ENCODE assay signal across 9 cellular contexts in the genomic region with DNA sequence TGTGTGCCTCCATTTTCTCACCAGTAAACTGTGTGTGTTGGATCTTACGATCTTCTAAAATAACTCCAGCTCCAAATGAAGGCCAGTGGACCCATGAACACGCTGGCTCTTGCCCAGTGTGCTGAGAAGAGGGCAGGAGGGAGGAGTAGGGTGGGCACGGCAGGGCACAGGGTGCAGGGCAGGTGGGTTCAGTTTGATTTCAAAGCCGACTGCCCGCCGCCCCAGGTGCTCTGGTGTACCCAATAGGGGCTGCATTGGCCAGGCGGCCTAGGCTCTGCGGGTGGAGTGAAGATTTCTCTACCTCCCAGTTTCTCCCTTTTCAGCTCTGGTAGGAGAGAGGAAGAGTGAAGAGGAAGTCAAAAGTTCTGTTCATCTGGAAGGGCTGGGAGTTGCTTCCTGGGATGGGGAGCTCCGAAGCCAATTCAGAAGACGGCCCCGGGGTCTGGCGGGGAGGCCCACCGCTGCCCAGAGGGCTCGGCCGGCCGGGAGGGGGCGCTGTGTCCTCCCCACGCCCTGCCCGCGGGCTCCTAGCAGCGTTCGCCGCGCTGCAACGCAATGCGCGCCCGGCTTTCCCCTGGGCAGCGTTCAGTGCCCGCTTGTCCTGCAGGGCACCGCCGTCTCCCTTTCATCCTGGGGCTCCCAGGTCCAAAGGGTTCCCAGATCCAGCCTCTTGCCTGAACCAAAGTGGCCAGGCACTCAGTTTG. TPM values are rescaled to one million over a fixed set of nuclear protein-coding genes. Genes with fewer than 3 reads are reported as not detected.
DNase-seq lines count a peak whose midpoint lies in the region; ATAC-seq and TF ChIP-seq lines count a peak whose summit lies in the region.
"Had no signal": no experiment of that assay in that cellular context is flagged by ENCODE, and none has a peak within 500 bp of the region (broad histone marks: within the 10 kb centered on the region; RNA-seq: fewer than 3 reads in every experiment).

No MANE protein-coding gene starts in this region.

- no peaks in the 10 kb centered on the region for H3K9me3 Mint-ChIP-seq in HFFc6

- POLR2A ChIA-PET in A673 (lab: Charles Lee; ENCODE audit: low non-redundant PET), result no interaction called here

- H3K36me3 Mint-ChIP-seq in HFFc6 (ENCODE audit: low read depth), result no peaks in the 10 kb centered on the region

- DNase-seq in A673 (ENCODE audit: low spot score), result peak; percentile 58
- no peak for DNase-seq in HFFc6
- DNase-seq in activated CD4-positive, alpha-beta T cell treated with anti-CD3 and anti-CD28 coated beads, Interleukin-2, amount 50 U/mL, for 1 hour, result peak; percentile 20
- no peak for DNase-seq in esophagus muscularis mucosa (ENCODE audit: extremely low spot score)
- peak in 1 of 5 donors; percentile 28 for DNase-seq in ovary
- DNase-seq in RKO (ENCODE audit: low spot score), result no peak

- ATAC-seq in GM18502 (IDR thresholded peaks at IDR 0.05; ENCODE audit: poor library complexity, unreplicated experiment) (no peak), GM21447 (IDR thresholded peaks at IDR 0.05; ENCODE audit: unreplicated experiment) (no peak)
- ATAC-seq: GM12878 had no signal

- H3K36me3 ChIP-seq in A673 (ENCODE audit: insufficient read depth, low read length, poor library complexity, severe bottlenecking), result no peaks in the 10 kb centered on the region
- H3K36me3 ChIP-seq in esophagus muscularis mucosa, result no peaks in the 10 kb centered on the region
- no peaks in the 10 kb centered on the region for H3K36me3 ChIP-seq in ovary

- peaks cover 52% of the 10 kb centered on the region for H3K27me3 Mint-ChIP-seq in HFFc6 (ENCODE audit: insufficient read depth)

- CTCF ChIA-PET in A673 (lab: Charles Lee), result interaction anchor here (1.0 kb wide), 1 partner anchor 151 kb away, joined by 6 read pairs; no protein-coding TSS in a partner anchor

- H3K4me3 Mint-ChIP-seq in HFFc6, result no peak overlapping the region; the same call in 1 of the 2 replicates

- H3K27ac ChIP-seq in A673 (ENCODE audit: low read depth, low read length, poor library complexity, severe bottlenecking), result no peak overlapping the region
- no peak overlapping the region for H3K27ac ChIP-seq in esophagus muscularis mucosa (replicated peaks in 1 of 4)
- H3K27ac ChIP-seq in ovary, result no peak overlapping the region

- H3K4me1 ChIP-seq in A673 (ENCODE audit: insufficient read depth, low read length, poor library complexity, severe bottlenecking) (no peaks in the 10 kb centered on the region), esophagus muscularis mucosa (peaks cover 21 to 28% (median 26%) of the 10 kb centered on the region in 4 donors), ovary (ENCODE audit: insufficient read depth) (peaks cover 15% of the 10 kb centered on the region)

- H3K4me1 Mint-ChIP-seq in HFFc6 (ENCODE audit: low read depth), result no peaks in the 10 kb centered on the region

- TF ChIP-seq EP300 in esophagus muscularis mucosa (IDR thresholded peaks at IDR 0.05) (no peak), ovary (IDR thresholded peaks at IDR 0.05) (no peak)

- BruUV-seq in A673 (replicated peaks; lab: Mats Ljungman, UMichigan), result no TSS peak

- intact Hi-C loops in A673 (cut with micrococcal nuclease; ENCODE audit: unreplicated experiment) (no loop called here), esophagus muscularis mucosa (cut with DNase I) (no loop called here), ovary (cut with DNase I) (no loop called here)

- H3K27me3 ChIP-seq in A673 (replicated peaks; ENCODE audit: insufficient read depth, low read depth, low read length, poor library complexity) (peaks cover 15% of the 10 kb centered on the region), esophagus muscularis mucosa (peaks cover 0 to 93% (median 24%) of the 10 kb centered on the region in 4 donors), ovary (no peaks in the 10 kb centered on the region)

- peak; percentile 59; the same call in 1 of the 2 replicates for TF ChIP-seq CTCF in A673 (conservative IDR thresholded peaks at IDR 0.05; ENCODE audit: low read depth, low read length)
- TF ChIP-seq CTCF in HFFc6 (IDR thresholded peaks at IDR 0.05), result peak; percentile 69
- peak; percentile 17 to 35 (median 33) for TF ChIP-seq CTCF in esophagus muscularis mucosa (IDR thresholded peaks at IDR 0.05)
- no peak for TF ChIP-seq CTCF in ovary (IDR thresholded peaks at IDR 0.05)

- WGBS in esophagus muscularis mucosa, result 41% methylated on average over 17 of the region's 32 CpGs
- 20 to 37% (median 21%) methylated on average over 28 to 32 of the region's 32 CpGs for WGBS in ovary, 3 donors

- no peaks in the 10 kb centered on the region for H3K9me3 ChIP-seq in A673 (ENCODE audit: low read depth, low read length, poor library complexity, severe bottlenecking)
- H3K9me3 ChIP-seq in esophagus muscularis mucosa, result no peaks in the 10 kb centered on the region
- no peaks in the 10 kb centered on the region for H3K9me3 ChIP-seq in ovary

- H3K4me3 ChIP-seq in A673 (ENCODE audit: low read depth, low read length, poor library complexity, severe bottlenecking) (peak overlapping the region; percentile 40), esophagus muscularis mucosa (peak overlapping the region; percentile 51 to 64 (median 53)), ovary (peak overlapping the region; percentile 46)
- H3K4me3 ChIP-seq: GM12878 had no signal

- TF ChIP-seq POLR2A in esophagus muscularis mucosa (IDR thresholded peaks at IDR 0.05; ENCODE audit: low read depth), result no peak
- TF ChIP-seq POLR2A in ovary (IDR thresholded peaks at IDR 0.05), result no peak

- H3K27ac Mint-ChIP-seq in HFFc6, result no peak overlapping the region

RNA-seq across cellular contexts. Expression of a gene that starts 1.1 kb away (rescaled TPM):
- not detected in 2 replicates for total RNA-seq in A673 (2021)
- total RNA-seq in HFFc6 (2021; fragmentation: NEBNext Ultra II Directional; extraction: Animal tissue kit (Norgen Biotek cat#: 25700)), result not detected
- under 1 TPM in 2 of 4 donors, not detected in 2; 0.50 to 0.52 TPM for total RNA-seq in esophagus muscularis mucosa
- total RNA-seq in ovary, result 1 to 10 TPM in 2 of 7 donors, under 1 TPM in 3, not detected in 2; 0.32 to 1.4 (median 0.89) TPM
- polyA plus RNA-seq in ovary, result under 1 TPM; 0.10 to 0.32 TPM
- polyA plus RNA-seq: GM12878 had no signal

Comparison
In these comparisons a context has a peak if more than half of its experiments do, and no peak if none do; other contexts are left out.
1. DNase-seq: peak in A673 (single experiment) and activated CD4-positive, alpha-beta T cell treated with anti-CD3 and anti-CD28 coated beads, Interleukin-2, amount 50 U/mL, for 1 hour (single experiment); none in HFFc6 (single experiment), esophagus muscularis mucosa (single experiment) and RKO (single experiment).
2. CTCF ChIP-seq: peak in A673 (single experiment), HFFc6 (single experiment) and esophagus muscularis mucosa (3 of 3); none in ovary (0 of 3).
3. Peak in every context shown above with its lines, with median percentiles within 50 percentile points of each other: H3K4me3 ChIP-seq.